ENCODE assay signal across 8 cellular contexts in genomic region chr20:53623127-53623453, GRCh38. TPM values are rescaled to one million over a fixed set of nuclear protein-coding genes. Genes with fewer than 3 reads are reported as not detected.
DNase-seq lines count a peak whose midpoint lies in the region; ATAC-seq and TF ChIP-seq lines count a peak whose summit lies in the region.

No MANE protein-coding gene starts in this region.

- peak; percentile 26 for ATAC-seq in stimulated activated effector memory CD8-positive, alpha-beta T cell treated with anti-CD3 and anti-CD28 coated beads, Interleukin-12 subunit alpha, Interleukin-12 subunit beta, amount 100 ng/mL, for 72 hours

- no peaks in the 10 kb centered on the region for H3K36me3 Mint-ChIP-seq in glutamatergic neuron (ENCODE audit: unreplicated experiment)
- no peaks in the 10 kb centered on the region for H3K36me3 Mint-ChIP-seq in stimulated activated effector memory CD8-positive, alpha-beta T cell treated with anti-CD3 and anti-CD28 coated beads, Interleukin-12 subunit alpha, Interleukin-12 subunit beta, amount 100 ng/mL, for 72 hours

- H2AFZ ChIP-seq in GM23248, result peak overlapping the region; percentile 82

- H4K20me1 ChIP-seq in GM23248 (ENCODE audit: insufficient read depth), result no peaks in the 10 kb centered on the region

- H3K27me3 ChIP-seq in GM23248 (replicated peaks; ENCODE audit: insufficient read depth), result no peaks in the 10 kb centered on the region

- H3K27ac ChIP-seq in GM23248 (peak overlapping the region; percentile 97), SK-N-MC (peak overlapping the region; percentile 91)

- no peak for DNase-seq in GM23248
- DNase-seq in SK-N-MC (ENCODE audit: low read depth, low spot score), result no peak
- DNase-seq in glutamatergic neuron, result no peak
- DNase-seq in stimulated activated effector memory CD8-positive, alpha-beta T cell treated with anti-CD3 and anti-CD28 coated beads, Interleukin-12 subunit alpha, Interleukin-12 subunit beta, amount 100 ng/mL, for 72 hours (ENCODE audit: low spot score in 2 of 2), result no peak
- DNase-seq in activated CD8-positive, alpha-beta memory T cell treated with anti-CD3 and anti-CD28 coated beads for 24 hours, result no peak
- DNase-seq in NCI-H2227 (lab: John Stamatoyannopoulos, UW; ENCODE audit: unreplicated experiment), result no peak
- DNase-seq in NCI-H526 treated with DMSO at 0.1 percent for 48 hours (lab: John Stamatoyannopoulos, UW), result no peak
- no peak for DNase-seq in activated gamma-delta T cell treated with Interleukin-2 at 50 U/mL for 16 hours

- peak overlapping the region; percentile 85 for H3K27ac Mint-ChIP-seq in glutamatergic neuron (ENCODE audit: unreplicated experiment)
- peak overlapping the region; percentile 89 for H3K27ac Mint-ChIP-seq in stimulated activated effector memory CD8-positive, alpha-beta T cell treated with anti-CD3 and anti-CD28 coated beads, Interleukin-12 subunit alpha, Interleukin-12 subunit beta, amount 100 ng/mL, for 72 hours

- peak overlapping the region; percentile 86 for H3K9ac ChIP-seq in GM23248
- H3K9ac ChIP-seq in SK-N-MC (ENCODE audit: insufficient read length), result peak overlapping the region; percentile 70

- H3K4me2 ChIP-seq in GM23248 (ENCODE audit: unreplicated experiment), result peak overlapping the region; percentile 84

- peak overlapping the region; percentile 65 for H3K4me3 ChIP-seq in GM23248
- peak overlapping the region; percentile 71 for H3K4me3 ChIP-seq in SK-N-MC

- in situ Hi-C loops in GM23248 (cut with MboI), result no loop called here

- H3K9me3 ChIP-seq in GM23248 (ENCODE audit: low read depth) (no peaks in the 10 kb centered on the region), SK-N-MC (ENCODE audit: low read depth, low read length) (no peaks in the 10 kb centered on the region)

- peaks cover 19% of the 10 kb centered on the region for H3K4me1 Mint-ChIP-seq in glutamatergic neuron (ENCODE audit: low read depth, unreplicated experiment)
- H3K4me1 Mint-ChIP-seq in stimulated activated effector memory CD8-positive, alpha-beta T cell treated with anti-CD3 and anti-CD28 coated beads, Interleukin-12 subunit alpha, Interleukin-12 subunit beta, amount 100 ng/mL, for 72 hours, result peaks cover 30% of the 10 kb centered on the region

- 0% methylated on average over 3 of the region's 3 CpGs for WGBS in GM23248 (ENCODE audit: low coverage in 1 of 2, low lambda C conversion rate in 2 of 2, missing lambda C conversion rate in 2 of 2), 2 experiments

- H3K9me2 ChIP-seq in GM23248 (ENCODE audit: insufficient read depth), result no peaks in the 10 kb centered on the region

- H3K79me2 ChIP-seq in GM23248 (ENCODE audit: insufficient read depth), result no peaks in the 10 kb centered on the region

- H3K36me3 ChIP-seq in GM23248 (ENCODE audit: low read depth) (no peaks in the 10 kb centered on the region), SK-N-MC (ENCODE audit: insufficient read depth, low read length) (no peaks in the 10 kb centered on the region)

- H3K4me1 ChIP-seq in GM23248 (ENCODE audit: insufficient read depth), result peaks cover 42% of the 10 kb centered on the region

- TF ChIP-seq CTCF in glutamatergic neuron (IDR thresholded peaks at IDR 0.05; ENCODE audit: partially characterized antibody, unreplicated experiment), result no peak

- peaks cover 34% of the 10 kb centered on the region for H3F3A ChIP-seq in GM23248 (ENCODE audit: insufficient read depth)

- no peaks in the 10 kb centered on the region for H3K9me3 Mint-ChIP-seq in glutamatergic neuron (ENCODE audit: unreplicated experiment)
- H3K9me3 Mint-ChIP-seq in stimulated activated effector memory CD8-positive, alpha-beta T cell treated with anti-CD3 and anti-CD28 coated beads, Interleukin-12 subunit alpha, Interleukin-12 subunit beta, amount 100 ng/mL, for 72 hours, result no peaks in the 10 kb centered on the region

- H3K27me3 Mint-ChIP-seq in glutamatergic neuron (ENCODE audit: unreplicated experiment), result no peaks in the 10 kb centered on the region

- peak overlapping the region; percentile 74 for H3K4me3 Mint-ChIP-seq in glutamatergic neuron (ENCODE audit: unreplicated experiment)
- peak overlapping the region; percentile 61 for H3K4me3 Mint-ChIP-seq in stimulated activated effector memory CD8-positive, alpha-beta T cell treated with anti-CD3 and anti-CD28 coated beads, Interleukin-12 subunit alpha, Interleukin-12 subunit beta, amount 100 ng/mL, for 72 hours

RNA-seq across cellular contexts. Expression of gene ZNF217, which starts 29.5 kb away (rescaled TPM):
- total RNA-seq in GM23248 (2014; rRNA removed; shearing (Covaris generic)), result 18.1 and 23.5 TPM in 2 replicates
- 8.9 and 10.4 TPM in 2 replicates for polyA plus RNA-seq in GM23248 (2016; fragmentation: Nextera tagmentation; extraction: Ambion mirVana)
- total RNA-seq in glutamatergic neuron (ENCODE audit: unreplicated experiment), result 64.7 TPM
